ENCODE assay signal across 9 cellular contexts in the genomic region with DNA sequence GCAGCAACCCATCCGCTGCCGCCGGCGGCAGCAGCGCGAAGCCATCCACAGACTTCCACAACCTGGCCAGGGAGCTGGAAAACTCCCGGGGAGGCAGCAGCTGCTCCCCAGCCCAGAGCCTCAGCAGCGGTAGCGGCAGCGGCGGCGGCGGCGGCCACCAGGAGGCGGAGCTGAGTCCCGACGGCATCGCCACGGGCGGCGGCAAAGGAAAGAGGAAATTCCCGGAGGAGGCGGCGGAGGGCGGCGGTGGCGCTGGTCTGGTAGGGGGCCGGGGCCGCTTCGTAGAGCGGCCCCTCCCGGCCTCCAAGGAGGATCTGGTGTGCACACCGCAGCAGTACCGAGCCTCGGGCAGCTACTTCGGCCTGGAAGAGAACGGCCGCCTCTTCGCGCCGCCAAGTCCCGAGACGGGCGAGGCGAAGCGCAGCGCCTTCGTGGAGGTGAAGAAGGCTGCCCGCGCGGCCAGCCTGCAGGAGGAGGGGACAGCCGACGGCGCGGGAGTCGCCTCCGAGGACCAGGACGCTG. TPM values are rescaled to one million over a fixed set of nuclear protein-coding genes. Genes with fewer than 3 reads are reported as not detected.
DNase-seq lines count a peak whose midpoint lies in the region; ATAC-seq, FAIRE-seq and TF ChIP-seq lines count a peak whose summit lies in the region.
"Had no signal": no experiment of that assay in that cellular context is flagged by ENCODE, and none has a peak within 500 bp of the region (broad histone marks: within the 10 kb centered on the region; RNA-seq: fewer than 3 reads in every experiment).

No MANE protein-coding gene starts in this region.

- peaks cover 14% of the 10 kb centered on the region for H3K4me1 ChIP-seq in hepatocyte (ENCODE audit: insufficient read depth)

- intact Hi-C loops in sciatic nerve (cut with DNase I), result no loop called here

- ATAC-seq in GM21381 (IDR thresholded peaks at IDR 0.05; ENCODE audit: unreplicated experiment), result peak; percentile 70
- ATAC-seq in T-helper 17 cell, result peak; percentile 73
- ATAC-seq in sciatic nerve, result peak; percentile 88

- H3K27me3 Mint-ChIP-seq in T-helper 17 cell, result peaks cover 10% of the 10 kb centered on the region

- WGBS in hepatocyte (ENCODE audit: low lambda C conversion rate, missing lambda C conversion rate), result 3% methylated on average over 13 of the region's 58 CpGs

- peak overlapping the region; percentile 96 for H3K4me2 ChIP-seq in hepatocyte

- H3K36me3 ChIP-seq in hepatocyte (replicated peaks; ENCODE audit: insufficient read depth, low read depth) (no peaks in the 10 kb centered on the region), WERI-Rb-1 (peaks cover 52% of the 10 kb centered on the region)

- H3K9me3 ChIP-seq in T-helper 17 cell (ENCODE audit: control insufficient read depth, low read length, poor library complexity, severe bottlenecking), result no peaks in the 10 kb centered on the region
- no peaks in the 10 kb centered on the region for H3K9me3 ChIP-seq in hepatocyte (ENCODE audit: low read depth)
- no peaks in the 10 kb centered on the region for H3K9me3 ChIP-seq in WERI-Rb-1 (ENCODE audit: severe bottlenecking)

- H3K27ac ChIP-seq in hepatocyte, result no peak overlapping the region
- no peak overlapping the region for H3K27ac ChIP-seq in WERI-Rb-1

- peaks cover 21% of the 10 kb centered on the region for H3K4me1 Mint-ChIP-seq in T-helper 17 cell

- no peaks in the 10 kb centered on the region for H4K20me1 ChIP-seq in hepatocyte (ENCODE audit: insufficient read depth, poor library complexity, severe bottlenecking)

- peak overlapping the region; percentile 85 for H3K4me3 Mint-ChIP-seq in T-helper 17 cell

- no peaks in the 10 kb centered on the region for H3K79me2 ChIP-seq in hepatocyte

- H2AFZ ChIP-seq in hepatocyte, result peak overlapping the region; percentile 96

- in situ Hi-C loops in Caki2 (cut with HindIII; ENCODE audit: low pct_unique_long_range_greater_than_20kb, low sequenced_read_pairs), result no loop called here

- no peaks in the 10 kb centered on the region for H3K9me2 ChIP-seq in hepatocyte (replicated peaks; ENCODE audit: insufficient read depth)

- H3K27me3 ChIP-seq in hepatocyte (peaks cover 96% of the 10 kb centered on the region), WERI-Rb-1 (ENCODE audit: insufficient read depth, low read depth, severe bottlenecking) (no peaks in the 10 kb centered on the region)

- peak overlapping the region; percentile 77 for H3K27ac Mint-ChIP-seq in T-helper 17 cell

- H3K4me3 ChIP-seq in hepatocyte (peak overlapping the region; percentile 83), WERI-Rb-1 (ENCODE audit: low read depth, low read length) (no peak overlapping the region)

- TF ChIP-seq CTCF in hepatocyte (IDR thresholded peaks at IDR 0.05; ENCODE audit: poor library complexity), result peak; percentile 83
- no peak for TF ChIP-seq CTCF in WERI-Rb-1 (IDR thresholded peaks at IDR 0.05; ENCODE audit: low read depth, low read length)

- no peak for FAIRE-seq in HTR-8/SVneo (lab: Jason Lieb, UNC)
- FAIRE-seq: TTC549 had no signal

- H3K36me3 Mint-ChIP-seq in T-helper 17 cell (ENCODE audit: low read depth), result peaks cover 6% of the 10 kb centered on the region

- DNase-seq in Caki2 (ENCODE audit: low read depth) (peak; percentile 87), HTR-8/SVneo (ENCODE audit: insufficient read length, low spot score) (peak; percentile 51), T-helper 17 cell (peak; percentile 76 to 81 (median 80)), amygdala (lab: John Stamatoyannopoulos, UW) (peak in 42 of 56 donors; percentile 12 to 80 (median 47)), hepatocyte (ENCODE audit: low spot score) (peak; percentile 86), sciatic nerve (ENCODE audit: low spot score) (peak; percentile 93), WERI-Rb-1 (no peak)

RNA-seq across cellular contexts. Expression of a gene that starts 4.9 kb away (rescaled TPM):
- 1.2 and 2.3 TPM in 2 replicates for total RNA-seq in Caki2 (2014; rRNA removed; shearing (Covaris generic); ENCODE audit: low replicate concordance)
- total RNA-seq in T-helper 17 cell, result 10 to 100 TPM; 10.2 to 20.0 TPM
- 0.40 and 1.8 TPM in 2 replicates for total RNA-seq in hepatocyte
- polyA plus RNA-seq in hepatocyte, result 0.65 and 0.66 TPM in 2 replicates
- 8.0 TPM for total RNA-seq in sciatic nerve
